In the genomic region with DNA sequence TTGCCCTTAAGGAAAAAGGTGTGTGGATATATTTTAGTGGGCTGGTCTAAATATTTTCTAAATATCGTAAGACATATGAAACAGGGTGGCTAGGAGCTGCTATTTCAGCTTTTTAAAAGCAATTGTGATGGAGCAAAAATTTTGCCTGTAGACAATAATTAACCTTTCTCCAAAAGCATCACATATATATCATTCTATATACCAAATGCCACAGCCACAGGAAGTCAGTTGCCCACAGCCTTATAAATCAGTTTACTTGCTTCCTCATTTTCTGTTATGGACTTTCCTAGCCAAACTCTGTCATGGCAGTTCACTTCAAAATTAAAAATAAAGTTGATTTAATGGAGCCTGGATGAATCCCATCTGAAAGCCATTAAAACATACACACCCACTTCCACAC, we compare ENCODE assay signal across 1 cellular context.
TF ChIP-seq lines count a peak whose summit lies in the region.

No MANE protein-coding gene starts in this region.

TF ChIP-seq in GM12878, 131 proteins besides CTCF, POLR2A, EP300 and RAD21 (continued from another document):
- TF ChIP-seq, protein P1, sequence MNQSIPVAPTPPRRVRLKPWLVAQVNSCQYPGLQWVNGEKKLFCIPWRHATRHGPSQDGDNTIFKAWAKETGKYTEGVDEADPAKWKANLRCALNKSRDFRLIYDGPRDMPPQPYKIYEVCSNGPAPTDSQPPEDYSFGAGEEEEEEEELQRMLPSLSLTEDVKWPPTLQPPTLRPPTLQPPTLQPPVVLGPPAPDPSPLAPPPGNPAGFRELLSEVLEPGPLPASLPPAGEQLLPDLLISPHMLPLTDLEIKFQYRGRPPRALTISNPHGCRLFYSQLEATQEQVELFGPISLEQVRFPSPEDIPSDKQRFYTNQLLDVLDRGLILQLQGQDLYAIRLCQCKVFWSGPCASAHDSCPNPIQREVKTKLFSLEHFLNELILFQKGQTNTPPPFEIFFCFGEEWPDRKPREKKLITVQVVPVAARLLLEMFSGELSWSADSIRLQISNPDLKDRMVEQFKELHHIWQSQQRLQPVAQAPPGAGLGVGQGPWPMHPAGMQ (IDR thresholded peaks at IDR 0.05; ENCODE audit: borderline replicate concordance), result no peak
- TF ChIP-seq NFIC (IDR thresholded peaks at IDR 0.05; ENCODE audit: low read depth, low read length) (peak; percentile 37; the same call in 1 of the 2 replicates), NR2F1 (conservative IDR thresholded peaks at IDR 0.05) (0 out of 2 replicates have a peak, but pooled peaks have one; percentile 30), SMC3 (IDR thresholded peaks at IDR 0.05; ENCODE audit: borderline replicate concordance, low read length) (no peak), ZNF24 (IDR thresholded peaks at IDR 0.05) (peak; percentile 70), SPI1 (IDR thresholded peaks at IDR 0.05; ENCODE audit: borderline replicate concordance, insufficient read depth, low read depth, low read length) (peak; percentile 61; the same call in 1 of the 2 replicates), MTA2 (IDR thresholded peaks at IDR 0.05; ENCODE audit: low read depth) (peak; percentile 43), MXI1 (IDR thresholded peaks at IDR 0.05; ENCODE audit: low read depth, low read length) (0 out of 2 replicates have a peak, but pooled peaks have one; percentile 2), RUNX3 (IDR thresholded peaks at IDR 0.05; ENCODE audit: low read length) (peak; percentile 75), KLF5 (IDR thresholded peaks at IDR 0.05; ENCODE audit: partially characterized antibody) (no peak), CBFB (IDR thresholded peaks at IDR 0.05; ENCODE audit: low read depth) (0 out of 2 replicates have a peak, but pooled peaks have one; percentile 22), MEF2B (IDR thresholded peaks at IDR 0.05; ENCODE audit: partially characterized antibody, poor library complexity, severe bottlenecking) (no peak)
- TF ChIP-seq, protein P2, sequence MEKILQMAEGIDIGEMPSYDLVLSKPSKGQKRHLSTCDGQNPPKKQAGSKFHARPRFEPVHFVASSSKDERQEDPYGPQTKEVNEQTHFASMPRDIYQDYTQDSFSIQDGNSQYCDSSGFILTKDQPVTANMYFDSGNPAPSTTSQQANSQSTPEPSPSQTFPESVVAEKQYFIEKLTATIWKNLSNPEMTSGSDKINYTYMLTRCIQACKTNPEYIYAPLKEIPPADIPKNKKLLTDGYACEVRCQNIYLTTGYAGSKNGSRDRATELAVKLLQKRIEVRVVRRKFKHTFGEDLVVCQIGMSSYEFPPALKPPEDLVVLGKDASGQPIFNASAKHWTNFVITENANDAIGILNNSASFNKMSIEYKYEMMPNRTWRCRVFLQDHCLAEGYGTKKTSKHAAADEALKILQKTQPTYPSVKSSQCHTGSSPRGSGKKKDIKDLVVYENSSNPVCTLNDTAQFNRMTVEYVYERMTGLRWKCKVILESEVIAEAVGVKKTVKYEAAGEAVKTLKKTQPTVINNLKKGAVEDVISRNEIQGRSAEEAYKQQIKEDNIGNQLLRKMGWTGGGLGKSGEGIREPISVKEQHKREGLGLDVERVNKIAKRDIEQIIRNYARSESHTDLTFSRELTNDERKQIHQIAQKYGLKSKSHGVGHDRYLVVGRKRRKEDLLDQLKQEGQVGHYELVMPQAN (conservative IDR thresholded peaks at IDR 0.05), result no peak
- TF ChIP-seq, protein P3, sequence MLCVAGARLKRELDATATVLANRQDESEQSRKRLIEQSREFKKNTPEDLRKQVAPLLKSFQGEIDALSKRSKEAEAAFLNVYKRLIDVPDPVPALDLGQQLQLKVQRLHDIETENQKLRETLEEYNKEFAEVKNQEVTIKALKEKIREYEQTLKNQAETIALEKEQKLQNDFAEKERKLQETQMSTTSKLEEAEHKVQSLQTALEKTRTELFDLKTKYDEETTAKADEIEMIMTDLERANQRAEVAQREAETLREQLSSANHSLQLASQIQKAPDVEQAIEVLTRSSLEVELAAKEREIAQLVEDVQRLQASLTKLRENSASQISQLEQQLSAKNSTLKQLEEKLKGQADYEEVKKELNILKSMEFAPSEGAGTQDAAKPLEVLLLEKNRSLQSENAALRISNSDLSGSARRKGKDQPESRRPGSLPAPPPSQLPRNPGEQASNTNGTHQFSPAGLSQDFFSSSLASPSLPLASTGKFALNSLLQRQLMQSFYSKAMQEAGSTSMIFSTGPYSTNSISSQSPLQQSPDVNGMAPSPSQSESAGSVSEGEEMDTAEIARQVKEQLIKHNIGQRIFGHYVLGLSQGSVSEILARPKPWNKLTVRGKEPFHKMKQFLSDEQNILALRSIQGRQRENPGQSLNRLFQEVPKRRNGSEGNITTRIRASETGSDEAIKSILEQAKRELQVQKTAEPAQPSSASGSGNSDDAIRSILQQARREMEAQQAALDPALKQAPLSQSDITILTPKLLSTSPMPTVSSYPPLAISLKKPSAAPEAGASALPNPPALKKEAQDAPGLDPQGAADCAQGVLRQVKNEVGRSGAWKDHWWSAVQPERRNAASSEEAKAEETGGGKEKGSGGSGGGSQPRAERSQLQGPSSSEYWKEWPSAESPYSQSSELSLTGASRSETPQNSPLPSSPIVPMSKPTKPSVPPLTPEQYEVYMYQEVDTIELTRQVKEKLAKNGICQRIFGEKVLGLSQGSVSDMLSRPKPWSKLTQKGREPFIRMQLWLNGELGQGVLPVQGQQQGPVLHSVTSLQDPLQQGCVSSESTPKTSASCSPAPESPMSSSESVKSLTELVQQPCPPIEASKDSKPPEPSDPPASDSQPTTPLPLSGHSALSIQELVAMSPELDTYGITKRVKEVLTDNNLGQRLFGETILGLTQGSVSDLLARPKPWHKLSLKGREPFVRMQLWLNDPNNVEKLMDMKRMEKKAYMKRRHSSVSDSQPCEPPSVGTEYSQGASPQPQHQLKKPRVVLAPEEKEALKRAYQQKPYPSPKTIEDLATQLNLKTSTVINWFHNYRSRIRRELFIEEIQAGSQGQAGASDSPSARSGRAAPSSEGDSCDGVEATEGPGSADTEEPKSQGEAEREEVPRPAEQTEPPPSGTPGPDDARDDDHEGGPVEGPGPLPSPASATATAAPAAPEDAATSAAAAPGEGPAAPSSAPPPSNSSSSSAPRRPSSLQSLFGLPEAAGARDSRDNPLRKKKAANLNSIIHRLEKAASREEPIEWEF (IDR thresholded peaks at IDR 0.05; ENCODE audit: insufficient replicate concordance, low read depth, low read length), result no peak
TF ChIP-seq in GM12878: peak in this region for 10.
